ENCODE assay signal across 9 cellular contexts in genomic region chr3:50673937-50674336, GRCh38. TPM values are rescaled to one million over a fixed set of nuclear protein-coding genes. Genes with fewer than 3 reads are reported as not detected.
DNase-seq lines count a peak whose midpoint lies in the region; ATAC-seq, FAIRE-seq and TF ChIP-seq lines count a peak whose summit lies in the region.
"Had no signal": no experiment of that assay in that cellular context is flagged by ENCODE, and none has a peak within 500 bp of the region (broad histone marks: within the 10 kb centered on the region; RNA-seq: fewer than 3 reads in every experiment).

No MANE protein-coding gene starts in this region.

- H3K27ac Mint-ChIP-seq in CD4-positive, CD25-positive, alpha-beta regulatory T cell, result peak overlapping the region in 1 of 3 donors; percentile 53
- H3K27ac Mint-ChIP-seq in activated naive CD8-positive, alpha-beta T cell treated with anti-CD3 and anti-CD28 coated beads for 36 hours, result no peak overlapping the region
- peak overlapping the region in 5 of 10 donors; percentile 3 to 78 (median 17) for H3K27ac Mint-ChIP-seq in naive thymus-derived CD8-positive, alpha-beta T cell

- no peak overlapping the region for H3K4me3 ChIP-seq in CD4-positive, CD25-positive, alpha-beta regulatory T cell (ENCODE audit: low read depth, low read length)
- peak overlapping the region; percentile 40 for H3K4me3 ChIP-seq in HAP-1

- H3K27me3 Mint-ChIP-seq in CD4-positive, CD25-positive, alpha-beta regulatory T cell, result peaks cover 53% of the 10 kb centered on the region
- peaks cover 40% of the 10 kb centered on the region for H3K27me3 Mint-ChIP-seq in activated naive CD8-positive, alpha-beta T cell treated with anti-CD3 and anti-CD28 coated beads for 36 hours
- H3K27me3 Mint-ChIP-seq in naive thymus-derived CD8-positive, alpha-beta T cell, result peaks cover 3 to 32% (median 9%) of the 10 kb centered on the region in 5 donors

- H3K36me3 ChIP-seq in CD4-positive, CD25-positive, alpha-beta regulatory T cell (ENCODE audit: control insufficient read depth, insufficient read depth, low read length), result no peaks in the 10 kb centered on the region
- H3K36me3 ChIP-seq in HAP-1 (replicated peaks), result no peaks in the 10 kb centered on the region
- H3K36me3 ChIP-seq: colonic mucosa, gastroesophageal sphincter had no signal

- H3K27me3 ChIP-seq in CD4-positive, CD25-positive, alpha-beta regulatory T cell (ENCODE audit: control insufficient read depth, insufficient read depth, low read length), result peaks cover 39% of the 10 kb centered on the region
- H3K27me3 ChIP-seq in HAP-1 (ENCODE audit: low read depth), result no peaks in the 10 kb centered on the region

- no peak for TF ChIP-seq POLR2A in GM12892 (IDR thresholded peaks at IDR 0.05; ENCODE audit: low read depth, low read length)

- H3K4me3 Mint-ChIP-seq in CD4-positive, CD25-positive, alpha-beta regulatory T cell, result peak overlapping the region; percentile 81 to 87 (median 84)
- peak overlapping the region; percentile 49 for H3K4me3 Mint-ChIP-seq in activated naive CD8-positive, alpha-beta T cell treated with anti-CD3 and anti-CD28 coated beads for 36 hours
- H3K4me3 Mint-ChIP-seq in naive thymus-derived CD8-positive, alpha-beta T cell, result peak overlapping the region; percentile 63 to 89 (median 79)

- peaks cover 0 to 18% (median 7%) of the 10 kb centered on the region in 4 donors for H3K4me1 Mint-ChIP-seq in CD4-positive, CD25-positive, alpha-beta regulatory T cell
- H3K4me1 Mint-ChIP-seq in activated naive CD8-positive, alpha-beta T cell treated with anti-CD3 and anti-CD28 coated beads for 36 hours, result peaks cover 6% of the 10 kb centered on the region
- H3K4me1 Mint-ChIP-seq in naive thymus-derived CD8-positive, alpha-beta T cell, result peaks cover 3 to 10% (median 8%) of the 10 kb centered on the region in 4 donors

- in situ Hi-C loops in HAP-1 (cut with MboI; ENCODE audit: low sequenced_read_pairs), result loop anchor here (10.0 kb wide), 1 partner anchor 701 kb away; no protein-coding TSS in a partner anchor

- no peaks in the 10 kb centered on the region for H3K36me3 Mint-ChIP-seq in CD4-positive, CD25-positive, alpha-beta regulatory T cell
- no peaks in the 10 kb centered on the region for H3K36me3 Mint-ChIP-seq in activated naive CD8-positive, alpha-beta T cell treated with anti-CD3 and anti-CD28 coated beads for 36 hours
- no peaks in the 10 kb centered on the region for H3K36me3 Mint-ChIP-seq in naive thymus-derived CD8-positive, alpha-beta T cell

- H3K9me3 Mint-ChIP-seq in CD4-positive, CD25-positive, alpha-beta regulatory T cell, result no peaks in the 10 kb centered on the region
- no peaks in the 10 kb centered on the region for H3K9me3 Mint-ChIP-seq in activated naive CD8-positive, alpha-beta T cell treated with anti-CD3 and anti-CD28 coated beads for 36 hours
- H3K9me3 Mint-ChIP-seq in naive thymus-derived CD8-positive, alpha-beta T cell, result no peaks in the 10 kb centered on the region

- H3K27ac ChIP-seq in CD4-positive, CD25-positive, alpha-beta regulatory T cell (ENCODE audit: insufficient read depth, low read length, poor library complexity, severe bottlenecking), result no peak overlapping the region
- H3K27ac ChIP-seq: colonic mucosa had no signal

- FAIRE-seq in GM12892 (lab: Jason Lieb, UNC), result no peak
- FAIRE-seq in urothelium cell line (lab: Jason Lieb, UNC), result no peak

- H3K4me1 ChIP-seq in CD4-positive, CD25-positive, alpha-beta regulatory T cell (ENCODE audit: control insufficient read depth, insufficient read depth, low read length, poor library complexity, severe bottlenecking), result peaks cover 6% of the 10 kb centered on the region
- H3K4me1 ChIP-seq in HAP-1, result peaks cover 28% of the 10 kb centered on the region
- H3K4me1 ChIP-seq: colonic mucosa had no signal

- DNase-seq in CD4-positive, CD25-positive, alpha-beta regulatory T cell, result no peak
- DNase-seq in HAP-1 (ENCODE audit: low spot score in 2 of 2) (no peak), GM12892 (ENCODE audit: insufficient read length) (no peak), NCI-H1092 treated with DMSO at 0.1 percent for 48 hours (lab: John Stamatoyannopoulos, UW) (no peak), urothelium cell line (ENCODE audit: low spot score) (no peak)
- no peak for DNase-seq in activated naive CD8-positive, alpha-beta T cell treated with anti-CD3 and anti-CD28 coated beads for 36 hours
- DNase-seq in naive thymus-derived CD8-positive, alpha-beta T cell, result peak in 1 of 10 donors; percentile 3

- POLR2A ChIA-PET in naive thymus-derived CD8-positive, alpha-beta T cell (lab: Charles Lee), result no interaction called here

- H3K9me3 ChIP-seq in CD4-positive, CD25-positive, alpha-beta regulatory T cell (ENCODE audit: control insufficient read depth in 2 of 2, low read length in 2 of 2), result no peaks in the 10 kb centered on the region
- H3K9me3 ChIP-seq in HAP-1, result no peaks in the 10 kb centered on the region
- H3K9me3 ChIP-seq: colonic mucosa, gastroesophageal sphincter had no signal

- no peak for ATAC-seq in CD4-positive, CD25-positive, alpha-beta regulatory T cell (ENCODE audit: low read depth in 2 of 2)
- no peak for ATAC-seq in naive thymus-derived CD8-positive, alpha-beta T cell

RNA-seq across cellular contexts. Expression of gene DOCK3, which starts 0.8 kb away (rescaled TPM):
- 0.35 TPM for total RNA-seq in CD4-positive, CD25-positive, alpha-beta regulatory T cell
- polyA plus RNA-seq in CD4-positive, CD25-positive, alpha-beta regulatory T cell, result under 1 TPM; 0.03 to 0.09 (median 0.07) TPM
- 1 to 10 TPM; 1.9 to 2.1 TPM for total RNA-seq in activated naive CD8-positive, alpha-beta T cell treated with anti-CD3 and anti-CD28 coated beads for 36 hours
- total RNA-seq in naive thymus-derived CD8-positive, alpha-beta T cell, result 1 to 10 TPM; 1.5 to 1.9 TPM
- polyA plus RNA-seq in naive thymus-derived CD8-positive, alpha-beta T cell, result under 1 TPM; 0.14 to 0.63 (median 0.22) TPM
- 0.06 TPM for polyA plus RNA-seq in GM12892 (2012; ENCODE audit: missing spikeins)

RNA-seq across cellular contexts. Expression of gene MAPKAPK3, which starts 57.0 kb away (rescaled TPM):
- total RNA-seq in CD4-positive, CD25-positive, alpha-beta regulatory T cell, result 42.9 TPM
- 10 to 100 TPM; 47.0 to 52.9 (median 49.5) TPM for polyA plus RNA-seq in CD4-positive, CD25-positive, alpha-beta regulatory T cell
- 100 to 1,000 TPM; 166 to 171 TPM for total RNA-seq in activated naive CD8-positive, alpha-beta T cell treated with anti-CD3 and anti-CD28 coated beads for 36 hours
- 10 to 100 TPM; 27.5 TPM for total RNA-seq in naive thymus-derived CD8-positive, alpha-beta T cell
- 10 to 100 TPM; 42.4 to 48.2 (median 48.1) TPM for polyA plus RNA-seq in naive thymus-derived CD8-positive, alpha-beta T cell
- polyA plus RNA-seq in GM12892 (2012; ENCODE audit: missing spikeins), result 9.3 TPM
